30 cellular contexts compared by ENCODE assay signal in the genomic region with DNA sequence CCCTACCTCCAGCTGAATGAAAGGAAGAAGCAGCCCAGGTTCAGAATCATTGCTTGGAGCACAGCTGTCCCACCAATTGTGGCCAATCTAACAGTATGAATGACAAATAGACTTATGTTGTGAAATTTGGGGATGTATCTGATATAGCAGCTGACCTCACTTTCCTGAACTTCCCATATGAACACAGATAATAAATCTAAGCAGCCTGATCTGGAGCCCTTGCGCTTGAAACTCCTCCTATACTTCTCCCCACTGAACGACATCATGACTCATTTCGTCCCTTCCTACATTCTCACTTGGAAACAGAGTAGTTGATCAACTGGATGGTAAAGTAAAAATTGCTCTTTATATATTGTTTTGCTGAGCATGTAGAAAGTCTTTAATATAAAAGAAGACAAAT. TPM values are rescaled to one million over a fixed set of nuclear protein-coding genes. Genes with fewer than 3 reads are reported as not detected.
"Had no signal": no experiment of that assay in that cellular context is flagged by ENCODE, and none has a peak within 500 bp of the region (broad histone marks: within the 10 kb centered on the region; RNA-seq: fewer than 3 reads in every experiment).

No MANE protein-coding gene starts in this region.

- H3K4me1 ChIP-seq: breast epithelium had no signal

- H3K36me3 ChIP-seq: breast epithelium had no signal

- H3K4me3 ChIP-seq: breast epithelium, PC-9 had no signal

- H3K27ac ChIP-seq: breast epithelium, PC-9 had no signal

- DNase-seq: activated CD4-positive, alpha-beta T cell treated with anti-CD3 and anti-CD28 coated beads for 48 hours; activated CD4-positive, alpha-beta T cell treated with anti-CD3 and anti-CD28 coated beads, Interleukin-2, amount 50 U/mL, for 4 hours; activated CD4-positive, CD25-positive, alpha-beta regulatory T cell treated with anti-CD3 and anti-CD28 coated beads, Interleukin-2, amount 50 U/mL, for 72 hours; activated CD8-positive, alpha-beta T cell treated with anti-CD3 and anti-CD28 coated beads, Interleukin-2, amount 10 ng/mL, durations not matched to agents 7 days and 5 days; activated effector memory CD4-positive, alpha-beta T cell treated with Interleukin-2 at 50 U/mL for 16 hours; activated naive CD4-positive, alpha-beta T cell; activated T-cell treated with anti-CD3 and anti-CD28 coated beads, Interleukin-2, amount 50 U/mL, for 24 hours; anterior cingulate cortex; central memory CD4-positive, alpha-beta T cell; Karpas-422; MM.1S; NCI-H1092 treated with DMSO at 0.1 percent for 48 hours; NCI-H1417 treated with DMSO at 0.1 percent for 48 hours; NCI-H1694; NCI-H2029; NCI-H345; NCI-H510A; NCI-H526 treated with DMSO at 0.1 percent for 48 hours; NCI-H82; NK-92 treated with Interleukin-12 subunit alpha and Interleukin-12 subunit beta, amount 100 ng/mL, for 24 hours; PC-9; SHP77 treated with DMSO at 0.1 percent for 48 hours; T-helper 17 cell; T-helper 9 cell had no signal

- H3K9me3 ChIP-seq: breast epithelium had no signal

RNA-seq across cellular contexts. Expression of a gene that starts 24.2 kb away (rescaled TPM):
- total RNA-seq: activated CD8-positive, alpha-beta T cell treated with anti-CD3 and anti-CD28 coated beads, Interleukin-2, amount 10 ng/mL, durations not matched to agents 7 days and 5 days; activated T-helper 1 cell treated with anti-CD3 and anti-CD28 coated beads, Interleukin-12 subunit alpha, Interleukin-12 subunit beta, Interleukin-2, Interleukin-4 antibody, amounts not matched to agents 30 ng/mL and 10 ng/mL and 1 ng/mL, durations not matched to agents 14 hours and 24 hours and 36 hours; breast epithelium; chondrocyte; HepG2; PC-9; SK-MEL-5; T-helper 17 cell; WTC11 had no signal
